Comparison of ENCODE assay signal across 8 cellular contexts in genomic region chr11:128624269-128625170, GRCh38. TPM values are rescaled to one million over a fixed set of nuclear protein-coding genes. Genes with fewer than 3 reads are reported as not detected.
DNase-seq lines count a peak whose midpoint lies in the region; ATAC-seq, FAIRE-seq and TF ChIP-seq lines count a peak whose summit lies in the region.

No MANE protein-coding gene starts in this region.

- peak; percentile 26 for DNase-seq in activated CD4-positive, CD25-positive, alpha-beta regulatory T cell treated with anti-CD3 and anti-CD28 coated beads, Interleukin-2, amount 50 U/mL, for 16 hours (ENCODE audit: low read depth, low spot score)
- peak; percentile 44 for DNase-seq in islet precursor cell
- no peak for DNase-seq in H54 (ENCODE audit: insufficient read length, low spot score)
- DNase-seq in ureter (ENCODE audit: low spot score), result no peak
- DNase-seq in middle frontal gyrus (ENCODE audit: extremely low spot score, low spot score), result no peak

- ATAC-seq in GM18907 (IDR thresholded peaks at IDR 0.05; ENCODE audit: unreplicated experiment), result peak; percentile 53
- peak; percentile 44 for ATAC-seq in HG03108 (IDR thresholded peaks at IDR 0.05; ENCODE audit: unreplicated experiment)
- no peak for ATAC-seq in HG02610 (IDR thresholded peaks at IDR 0.05; ENCODE audit: unreplicated experiment)

- no peak for FAIRE-seq in H54 (lab: Jason Lieb, UNC)

- TF ChIP-seq POLR2A in H54 (IDR thresholded peaks at IDR 0.05; ENCODE audit: low read depth, low read length), result no peak

RNA-seq across cellular contexts. Expression of gene ETS1, which starts 37.2 kb away (rescaled TPM):
- total RNA-seq in ureter, result 112 TPM

Comparison
In these comparisons a context has a peak if more than half of its experiments do, and no peak if none do; other contexts are left out.
1. DNase-seq: peak in activated CD4-positive, CD25-positive, alpha-beta regulatory T cell treated with anti-CD3 and anti-CD28 coated beads, Interleukin-2, amount 50 U/mL, for 16 hours (single experiment) and islet precursor cell (single experiment); none in H54 (single experiment), ureter (single experiment) and middle frontal gyrus (single experiment).